2 cellular contexts compared by ENCODE assay signal in genomic region chr3:71724171-71724453, GRCh38.
TF ChIP-seq lines count a peak whose summit lies in the region.

No MANE protein-coding gene starts in this region.

TF ChIP-seq in H1, 55 proteins besides CTCF, POLR2A, EP300 and RAD21:
- no peak for TF ChIP-seq RXRA (IDR thresholded peaks at IDR 0.05; ENCODE audit: insufficient read depth, low read depth, low read length)
- TF ChIP-seq RFX5 (IDR thresholded peaks at IDR 0.05; ENCODE audit: borderline replicate concordance, low read depth, low read length), result no peak
- no peak for TF ChIP-seq MAX (IDR thresholded peaks at IDR 0.05)
- TF ChIP-seq MAFK (IDR thresholded peaks at IDR 0.05; ENCODE audit: low read depth, low read length), result no peak
- no peak for TF ChIP-seq NANOG (IDR thresholded peaks at IDR 0.05; ENCODE audit: insufficient read depth, low read depth, low read length, poor library complexity, severe bottlenecking)
- TF ChIP-seq TAF7 (optimal IDR thresholded peaks at IDR 0.05; ENCODE audit: borderline replicate concordance, low read depth, low read length), result no peak
- TF ChIP-seq CBX5 (IDR thresholded peaks at IDR 0.05; ENCODE audit: low read depth, low read length), result no peak
- no peak for TF ChIP-seq CEBPB (IDR thresholded peaks at IDR 0.05; ENCODE audit: low read depth, low read length)
- no peak for TF ChIP-seq KDM1A (IDR thresholded peaks at IDR 0.05; ENCODE audit: borderline replicate concordance, low read length)

TF ChIP-seq in neural cell, 6 proteins besides CTCF, POLR2A, EP300 and RAD21:
- TF ChIP-seq TAF1 (IDR thresholded peaks at IDR 0.05; ENCODE audit: low read depth) (no peak), REST (IDR thresholded peaks at IDR 0.05; ENCODE audit: borderline replicate concordance) (no peak), MXI1 (conservative IDR thresholded peaks at IDR 0.05; ENCODE audit: poor library complexity, severe bottlenecking) (no peak), EZH2 (IDR thresholded peaks at IDR 0.05; ENCODE audit: borderline replicate concordance, insufficient read depth, low read length, poor library complexity, severe bottlenecking) (no peak), SMC3 (conservative IDR thresholded peaks at IDR 0.05; ENCODE audit: poor library complexity) (no peak), POLR2AphosphoS5 (IDR thresholded peaks at IDR 0.05) (no peak)
